ENCODE assay signal across 28 cellular contexts in genomic region chr22:36606114-36606513, GRCh38.
A peak's percentile ranks its signal among the peaks of the same experiment; 100 is the strongest.
DNase-seq lines count a peak whose midpoint lies in the region; ATAC-seq, FAIRE-seq and TF ChIP-seq lines count a peak whose summit lies in the region.
"Had no signal": no experiment of that assay in that cellular context is flagged by ENCODE, and none has a peak within 500 bp of the region (broad histone marks: within the 10 kb centered on the region; RNA-seq: fewer than 3 reads in every experiment).

No MANE protein-coding gene starts in this region.

- peaks cover 12% of the 10 kb centered on the region for H3K4me1 ChIP-seq in left ventricle myocardium inferior
- H3K4me1 ChIP-seq: A549, adrenal gland, gastrocnemius medialis, suprapubic skin had no signal

- TF ChIP-seq CTCF in left ventricle myocardium inferior (IDR thresholded peaks at IDR 0.05; ENCODE audit: borderline replicate concordance) (no peak), D721Med (IDR thresholded peaks at IDR 0.05; ENCODE audit: insufficient read depth, missing control alignments) (no peak)

- H3K4me3 ChIP-seq in left ventricle myocardium inferior = peak overlapping the region; percentile 9
- H3K4me3 ChIP-seq: A549, adrenal gland, gastrocnemius medialis, ovary, smooth muscle cell, suprapubic skin had no signal

- intact Hi-C loops in Right ventricle myocardium inferior (cut with DNase I) = no loop called here
- intact Hi-C loops in cardiac septum (cut with DNase I) = no loop called here
- intact Hi-C loops in left ventricle myocardium inferior (cut with micrococcal nuclease) = no loop called here

- no peaks in the 10 kb centered on the region for H3K36me3 ChIP-seq in left ventricle myocardium inferior
- H3K36me3 ChIP-seq: adrenal gland, gastrocnemius medialis, ovary, suprapubic skin had no signal

- ATAC-seq in Right ventricle myocardium inferior (peak; percentile 78), GM21619 (IDR thresholded peaks at IDR 0.05; ENCODE audit: unreplicated experiment) (no peak)
- ATAC-seq: A549, gastrocnemius medialis, HCT116, HepG2, SK-N-SH treated with all-trans-retinoic acid at 6 μM for 48 hours had no signal

- no peak for FAIRE-seq in D721Med (lab: Jason Lieb, UNC)
- FAIRE-seq: A549, endothelial cell of umbilical vein, G401.6, HepG2 had no signal

- peak overlapping the region; percentile 66 for H3K27ac ChIP-seq in left ventricle myocardium inferior (replicated peaks)
- H3K27ac ChIP-seq: A549, adrenal gland, dorsolateral prefrontal cortex, gastrocnemius medialis, ovary, suprapubic skin had no signal

- no peak for DNase-seq in Right ventricle myocardium inferior (ENCODE audit: missing footprints)
- DNase-seq in cardiac septum (ENCODE audit: low spot score) = no peak
- DNase-seq in RPMI8226 = peak; percentile 6
- peak; percentile 58 for DNase-seq in left ventricle myocardium inferior
- no peak for DNase-seq in D721Med (ENCODE audit: insufficient read length, low spot score)
- no peak for DNase-seq in foreskin melanocyte
- DNase-seq in GDM1 (lab: John Stamatoyannopoulos, UW) = no peak
- DNase-seq: activated CD4-positive, alpha-beta memory T cell treated with anti-CD3 and anti-CD28 coated beads for 36 hours; activated naive CD4-positive, alpha-beta T cell treated with anti-CD3 and anti-CD28 coated beads for 36 hours; adrenal gland; AML-193; CD4-positive, alpha-beta T cell; gastrocnemius medialis; mesenchymal stem cell; NCI-H510A; ovary; retina; stimulated activated naive CD4-positive, alpha-beta T cell had no signal

- peaks cover 58% of the 10 kb centered on the region for H3K27me3 ChIP-seq in left ventricle myocardium inferior (ENCODE audit: low read depth)
- H3K27me3 ChIP-seq: ovary had no signal

- H3K9me3 ChIP-seq in left ventricle myocardium inferior (replicated peaks) = no peaks in the 10 kb centered on the region
- H3K9me3 ChIP-seq: A549, adrenal gland, gastrocnemius medialis, ovary, suprapubic skin had no signal

Comparison
In these comparisons a context has a peak if more than half of its experiments do, and no peak if none do; other contexts are left out.
1. DNase-seq: peak in RPMI8226 (single experiment) and left ventricle myocardium inferior (single experiment); none in Right ventricle myocardium inferior (single experiment), cardiac septum (single experiment), D721Med (single experiment), foreskin melanocyte (single experiment) and GDM1 (single experiment).